ENCODE assay signal across 8 cellular contexts in genomic region chr11:107842412-107842811, GRCh38. TPM values are rescaled to one million over a fixed set of nuclear protein-coding genes. Genes with fewer than 3 reads are reported as not detected.
DNase-seq lines count a peak whose midpoint lies in the region; ATAC-seq, FAIRE-seq and TF ChIP-seq lines count a peak whose summit lies in the region.
"Not testable (repeated sequence)": the region's sequence is repeated elsewhere in the genome, so short reads cannot be mapped to it uniquely, and the experiment has no call there.

No MANE protein-coding gene starts in this region.

- H3K27ac Mint-ChIP-seq in activated CD4-positive, alpha-beta T cell treated with anti-CD3 and anti-CD28 coated beads, Interleukin-2, amount 10 ng/mL, durations not matched to agents 24 days and 14 days, result peak overlapping the region; percentile 20
- peak overlapping the region; percentile 74 for H3K27ac Mint-ChIP-seq in activated T-cell treated with anti-CD3 and anti-CD28 coated beads, Interleukin-2, amount 50 U/mL, for 24 hours
- peak overlapping the region; percentile 9 for H3K27ac Mint-ChIP-seq in activated naive CD4-positive, alpha-beta T cell treated with anti-CD3 and anti-CD28 coated beads, Interleukin-2, amount 10 ng/mL, durations not matched to agents 7 days and 5 days
- peak overlapping the region; percentile 84 for H3K27ac Mint-ChIP-seq in MCF 10A (ENCODE audit: low read depth, unreplicated experiment)

- H3K79me1 ChIP-seq in trophoblast cell (ENCODE audit: low read length), result peaks cover 30% of the 10 kb centered on the region

- H3K23ac ChIP-seq in trophoblast cell (ENCODE audit: low read length), result not testable (repeated sequence)

- H3K27me3 ChIP-seq in HL-60 (ENCODE audit: insufficient read depth, poor library complexity, severe bottlenecking); Panc1 (ENCODE audit: control insufficient read depth, insufficient read depth, low read length); trophoblast cell (ENCODE audit: insufficient read depth, low read length): not testable (repeated sequence)

- ATAC-seq in A549, Panc1: not testable (repeated sequence)

- not testable (repeated sequence) for H3K14ac ChIP-seq in trophoblast cell (ENCODE audit: low read length)

- H3K4me3 Mint-ChIP-seq in activated CD4-positive, alpha-beta T cell treated with anti-CD3 and anti-CD28 coated beads, Interleukin-2, amount 10 ng/mL, durations not matched to agents 24 days and 14 days; activated T-cell treated with anti-CD3 and anti-CD28 coated beads, Interleukin-2, amount 50 U/mL, for 24 hours; activated naive CD4-positive, alpha-beta T cell treated with anti-CD3 and anti-CD28 coated beads, Interleukin-2, amount 10 ng/mL, durations not matched to agents 7 days and 5 days; MCF 10A (ENCODE audit: unreplicated experiment): not testable (repeated sequence)

- not testable (repeated sequence) for H3K27me3 Mint-ChIP-seq in activated CD4-positive, alpha-beta T cell treated with anti-CD3 and anti-CD28 coated beads, Interleukin-2, amount 10 ng/mL, durations not matched to agents 24 days and 14 days; activated T-cell treated with anti-CD3 and anti-CD28 coated beads, Interleukin-2, amount 50 U/mL, for 24 hours; activated naive CD4-positive, alpha-beta T cell treated with anti-CD3 and anti-CD28 coated beads, Interleukin-2, amount 10 ng/mL, durations not matched to agents 7 days and 5 days; MCF 10A (ENCODE audit: insufficient read depth, unreplicated experiment)

- H3K9me3 Mint-ChIP-seq in activated CD4-positive, alpha-beta T cell treated with anti-CD3 and anti-CD28 coated beads, Interleukin-2, amount 10 ng/mL, durations not matched to agents 24 days and 14 days; activated T-cell treated with anti-CD3 and anti-CD28 coated beads, Interleukin-2, amount 50 U/mL, for 24 hours; activated naive CD4-positive, alpha-beta T cell treated with anti-CD3 and anti-CD28 coated beads, Interleukin-2, amount 10 ng/mL, durations not matched to agents 7 days and 5 days; MCF 10A (ENCODE audit: unreplicated experiment): not testable (repeated sequence)

- FAIRE-seq in A549 (lab: Jason Lieb, UNC), result not testable (repeated sequence)

- H3K9me3 ChIP-seq in A549; Panc1 (ENCODE audit: control insufficient read depth, insufficient read depth, low read depth, low read length); trophoblast cell (ENCODE audit: insufficient read depth, low read depth, low read length): not testable (repeated sequence)

- in situ Hi-C loops in Panc1 (cut with HindIII; ENCODE audit: low pct_unique_long_range_greater_than_20kb, low sequenced_read_pairs), result not testable (repeated sequence)

- not testable (repeated sequence) for H2AFZ ChIP-seq in trophoblast cell (ENCODE audit: insufficient read depth, low read length, poor library complexity)

- not testable (repeated sequence) for TF ChIP-seq EP300 in A549 (IDR thresholded peaks at IDR 0.05)

- not testable (repeated sequence) for H3K9ac ChIP-seq in trophoblast cell (ENCODE audit: low read length)

- H2BK12ac ChIP-seq in trophoblast cell (ENCODE audit: low read length), result peak overlapping the region; percentile 91

- not testable (repeated sequence) for H3K4ac ChIP-seq in trophoblast cell (ENCODE audit: low read depth, low read length)

- 78% methylated on average over 6 of the region's 6 CpGs for WGBS in A549 (ENCODE audit: missing lambda C conversion rate)
- no CpG with 5 or more reads among the region's 6 CpGs for WGBS in trophoblast cell (ENCODE audit: extremely low coverage, insufficient coverage, insufficient read length)

- POLR2A ChIA-PET in A549 (lab: Yijun Ruan, JAX), result not testable (repeated sequence)
- POLR2A ChIA-PET in Panc1 (lab: Charles Lee), result interaction anchor here (0.6 kb wide), 3 partner anchors 12 to 54 kb away, joined by 3 to 4 read pairs (median 3); no protein-coding TSS in a partner anchor
- POLR2A ChIA-PET in MCF 10A (lab: Yijun Ruan, JAX), result interaction anchor here (0.6 to 5.0 kb wide), 5 partner anchors 12 to 248 kb away, joined by 3 to 95 read pairs (median 4); partner anchors contain the start of gene SLC35F2

- peak overlapping the region; percentile 57 for H4K91ac ChIP-seq in trophoblast cell (ENCODE audit: low read depth, low read length)

- peak overlapping the region; percentile 70 for H2BK5ac ChIP-seq in trophoblast cell (ENCODE audit: low read depth, low read length, poor library complexity)

- not testable (repeated sequence) for H3K4me3 ChIP-seq in A549; HL-60 (replicated peaks; ENCODE audit: insufficient read depth, low read length); Panc1 (ENCODE audit: low read depth in 2 of 2, low read length in 2 of 2); trophoblast cell (ENCODE audit: low read depth, low read length)

- H2AK5ac ChIP-seq in trophoblast cell (ENCODE audit: low read length), result not testable (repeated sequence)

- TF ChIP-seq POLR2A in A549 (IDR thresholded peaks at IDR 0.05; ENCODE audit: low read length), result not testable (repeated sequence)

- not testable (repeated sequence) for H4K12ac ChIP-seq in trophoblast cell (ENCODE audit: low read depth, low read length)

- not testable (repeated sequence) for BruUV-seq in Panc1 (replicated peaks; lab: Mats Ljungman, UMichigan); MCF 10A (replicated peaks; lab: Mats Ljungman, UMichigan)

- peaks cover 52% of the 10 kb centered on the region for H3K4me1 ChIP-seq in A549
- H3K4me1 ChIP-seq in Panc1 (ENCODE audit: control insufficient read depth, insufficient read depth, low read length), result peaks cover 68% of the 10 kb centered on the region
- peaks cover 23 to 24% of the 10 kb centered on the region in 2 experiments for H3K4me1 ChIP-seq in trophoblast cell (ENCODE audit: control insufficient read depth in 1 of 2, insufficient read depth in 2 of 2, low read length in 2 of 2)

- peaks cover 12% of the 10 kb centered on the region for H3K36me3 Mint-ChIP-seq in activated CD4-positive, alpha-beta T cell treated with anti-CD3 and anti-CD28 coated beads, Interleukin-2, amount 10 ng/mL, durations not matched to agents 24 days and 14 days (ENCODE audit: low read depth)
- peaks cover 39% of the 10 kb centered on the region for H3K36me3 Mint-ChIP-seq in activated T-cell treated with anti-CD3 and anti-CD28 coated beads, Interleukin-2, amount 50 U/mL, for 24 hours (ENCODE audit: low read depth)
- not testable (repeated sequence) for H3K36me3 Mint-ChIP-seq in activated naive CD4-positive, alpha-beta T cell treated with anti-CD3 and anti-CD28 coated beads, Interleukin-2, amount 10 ng/mL, durations not matched to agents 7 days and 5 days
- peaks cover 21% of the 10 kb centered on the region for H3K36me3 Mint-ChIP-seq in MCF 10A (ENCODE audit: insufficient read depth, unreplicated experiment)

- peak overlapping the region; percentile 29 for H3K18ac ChIP-seq in trophoblast cell (ENCODE audit: low read length)

- DNase-seq in A549 (ENCODE audit: low read depth in 1 of 2, low spot score in 1 of 2); HL-60 (ENCODE audit: low read depth in 1 of 2, low spot score in 1 of 2); Panc1 (ENCODE audit: low read depth, low spot score); activated CD4-positive, alpha-beta T cell treated with anti-CD3 and anti-CD28 coated beads, Interleukin-2, amount 10 ng/mL, durations not matched to agents 24 days and 14 days; activated T-cell treated with anti-CD3 and anti-CD28 coated beads, Interleukin-2, amount 50 U/mL, for 24 hours; activated naive CD4-positive, alpha-beta T cell treated with anti-CD3 and anti-CD28 coated beads, Interleukin-2, amount 10 ng/mL, durations not matched to agents 7 days and 5 days; MCF 10A (ENCODE audit: unreplicated experiment): not testable (repeated sequence)
- peak in 1 of 2 donors; percentile 47 for DNase-seq in trophoblast cell

- not testable (repeated sequence) for H3K36me3 ChIP-seq in Panc1 (ENCODE audit: control insufficient read depth, insufficient read depth, low read length); trophoblast cell (ENCODE audit: control insufficient read depth in 1 of 2, insufficient read depth in 2 of 2, low read length in 2 of 2)

- intact Hi-C loops in Panc1 (cut with micrococcal nuclease; ENCODE audit: unreplicated experiment); activated CD4-positive, alpha-beta T cell treated with anti-CD3 and anti-CD28 coated beads, Interleukin-2, amount 10 ng/mL, durations not matched to agents 24 days and 14 days (cut with micrococcal nuclease); MCF 10A (cut with micrococcal nuclease): not testable (repeated sequence)

- peaks cover 13% of the 10 kb centered on the region for H3K79me2 ChIP-seq in trophoblast cell (ENCODE audit: control insufficient read depth, insufficient read depth, low read length, poor library complexity)

- CTCF ChIA-PET in A549 (lab: Yijun Ruan, JAX); Panc1 (lab: Charles Lee); activated naive CD4-positive, alpha-beta T cell treated with anti-CD3 and anti-CD28 coated beads, Interleukin-2, amount 10 ng/mL, durations not matched to agents 7 days and 5 days (lab: Charles Lee): not testable (repeated sequence)
- CTCF ChIA-PET in MCF 10A (lab: Yijun Ruan, JAX), result interaction anchor here (0.7 to 1.6 kb wide), 3 partner anchors 13 to 304 kb away, joined by 3 to 4 read pairs (median 4); no protein-coding TSS in a partner anchor

- TF ChIP-seq RAD21 in A549 (conservative IDR thresholded peaks at IDR 0.05 in 1 of 2, IDR thresholded peaks at IDR 0.05 in 1 of 2), result not testable (repeated sequence)

- H3K27ac ChIP-seq in A549 (peak overlapping the region; percentile 94), HL-60 (replicated peaks) (peak overlapping the region; percentile 54), Panc1 (ENCODE audit: low read length) (peak overlapping the region; percentile 100), trophoblast cell (ENCODE audit: low read depth, low read length) (peak overlapping the region; percentile 17)

- TF ChIP-seq CTCF in A549 (IDR thresholded peaks at IDR 0.05); HL-60 (IDR thresholded peaks at IDR 0.05; ENCODE audit: insufficient read depth, low read length); Panc1 (IDR thresholded peaks at IDR 0.05); MCF 10A (IDR thresholded peaks at IDR 0.05; ENCODE audit: unreplicated experiment): not testable (repeated sequence)

- peak overlapping the region; percentile 11 for H4K8ac ChIP-seq in trophoblast cell (ENCODE audit: low read depth, low read length)

- peak overlapping the region; percentile 46 for H2BK120ac ChIP-seq in trophoblast cell (ENCODE audit: insufficient read depth, low read length, poor library complexity)

- peaks cover 45% of the 10 kb centered on the region for H3K4me1 Mint-ChIP-seq in activated CD4-positive, alpha-beta T cell treated with anti-CD3 and anti-CD28 coated beads, Interleukin-2, amount 10 ng/mL, durations not matched to agents 24 days and 14 days
- peaks cover 66% of the 10 kb centered on the region for H3K4me1 Mint-ChIP-seq in activated T-cell treated with anti-CD3 and anti-CD28 coated beads, Interleukin-2, amount 50 U/mL, for 24 hours (ENCODE audit: low read depth)
- H3K4me1 Mint-ChIP-seq in activated naive CD4-positive, alpha-beta T cell treated with anti-CD3 and anti-CD28 coated beads, Interleukin-2, amount 10 ng/mL, durations not matched to agents 7 days and 5 days, result peaks cover 29% of the 10 kb centered on the region
- H3K4me1 Mint-ChIP-seq in MCF 10A (ENCODE audit: insufficient read depth, unreplicated experiment), result peaks cover 25% of the 10 kb centered on the region

- H3K4me2 ChIP-seq in A549, result peak overlapping the region; percentile 98
- not testable (repeated sequence) for H3K4me2 ChIP-seq in trophoblast cell (ENCODE audit: low read length)

RNA-seq across cellular contexts. Expression of gene SLC35F2, which starts 16.2 kb away (rescaled TPM):
- 27.0 and 30.0 TPM in 2 replicates for polyA plus RNA-seq in A549 (2011; rRNA removed)
- polyA plus RNA-seq in A549 (2012; cell fraction: cytosol; rRNA removed), result 12.6 and 15.7 TPM in 2 replicates
- 7.3 and 11.4 TPM in 2 replicates for polyA plus RNA-seq in A549 (2012; cell fraction: nucleus; rRNA removed)
- polyA plus RNA-seq in A549 (2017; fragmentation: RNase III; extraction: RNeasy Plus Mini Kit Qiagen cat#74134 plus additional on column Dnase treatment), result 32.4 to 33.6 TPM (median 32.8 TPM) in 3 replicates
- 31.9 and 34.6 TPM in 2 replicates for polyA minus RNA-seq in A549 (2011; rRNA and poly(A)+ RNA removed)
- total RNA-seq in Panc1 (2021; ENCODE audit: unreplicated experiment), result 89.4 TPM
- 63.3 TPM for polyA plus RNA-seq in Panc1 (2012; ENCODE audit: insufficient read length)
- 31.9 and 35.1 TPM in 2 replicates for total RNA-seq in activated CD4-positive, alpha-beta T cell treated with anti-CD3 and anti-CD28 coated beads, Interleukin-2, amount 10 ng/mL, durations not matched to agents 24 days and 14 days
- total RNA-seq in MCF 10A (2022), result 40.3 and 62.4 TPM in 2 replicates
- polyA plus RNA-seq in trophoblast cell (2013), result 57.7 and 60.4 TPM in 2 replicates

Comparison
In these comparisons a context has a peak if more than half of its experiments do, and no peak if none do; other contexts are left out.
1. H3K27ac ChIP-seq: peak in every context shown above with its lines; median percentile 100 in Panc1; 94 in A549; 54 in HL-60; 17 in trophoblast cell.
2. H3K27ac Mint-ChIP-seq: peak in every context shown above with its lines; median percentile 84 in MCF 10A; 74 in activated T-cell treated with anti-CD3 and anti-CD28 coated beads, Interleukin-2, amount 50 U/mL, for 24 hours; 20 in activated CD4-positive, alpha-beta T cell treated with anti-CD3 and anti-CD28 coated beads, Interleukin-2, amount 10 ng/mL, durations not matched to agents 24 days and 14 days; 9 in activated naive CD4-positive, alpha-beta T cell treated with anti-CD3 and anti-CD28 coated beads, Interleukin-2, amount 10 ng/mL, durations not matched to agents 7 days and 5 days.